Comparison of ENCODE assay signal across 1 cellular context in the genomic region with DNA sequence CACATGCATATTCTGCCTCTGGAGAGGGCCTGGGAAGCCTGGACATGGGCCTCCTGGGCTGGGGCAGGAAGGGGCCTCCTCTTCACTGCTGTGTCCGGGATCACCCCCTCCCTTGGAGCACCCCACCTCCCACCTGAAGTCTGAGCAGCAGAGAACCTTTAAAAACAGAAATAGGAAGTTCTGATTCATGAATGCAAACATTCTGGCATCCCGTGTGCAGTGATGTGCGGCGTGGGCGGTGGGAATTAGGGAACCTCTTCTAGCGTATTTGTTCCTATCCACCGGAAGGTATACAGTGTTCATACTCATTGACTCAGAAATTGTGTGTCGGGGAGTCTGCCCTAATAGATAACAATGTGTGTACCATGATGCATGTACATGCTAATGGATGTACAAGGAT.
TF ChIP-seq lines count a peak whose summit lies in the region.

No MANE protein-coding gene starts in this region.

TF ChIP-seq in HCT116, 20 proteins besides CTCF, POLR2A, EP300 and RAD21:
- TF ChIP-seq CBX3 (IDR thresholded peaks at IDR 0.05; ENCODE audit: low read depth) (no peak), ZNF274 (IDR thresholded peaks at IDR 0.05; ENCODE audit: low read depth, low read length) (no peak), YY1 (IDR thresholded peaks at IDR 0.05; ENCODE audit: extremely low read depth, insufficient replicate concordance, low read depth, low read length) (no peak), POLR2AphosphoS5 (IDR thresholded peaks at IDR 0.05; ENCODE audit: low read depth, low read length) (no peak)
- TF ChIP-seq, protein P1, sequence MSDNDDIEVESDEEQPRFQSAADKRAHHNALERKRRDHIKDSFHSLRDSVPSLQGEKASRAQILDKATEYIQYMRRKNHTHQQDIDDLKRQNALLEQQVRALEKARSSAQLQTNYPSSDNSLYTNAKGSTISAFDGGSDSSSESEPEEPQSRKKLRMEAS (IDR thresholded peaks at IDR 0.05), result no peak
- TF ChIP-seq, protein P2, sequence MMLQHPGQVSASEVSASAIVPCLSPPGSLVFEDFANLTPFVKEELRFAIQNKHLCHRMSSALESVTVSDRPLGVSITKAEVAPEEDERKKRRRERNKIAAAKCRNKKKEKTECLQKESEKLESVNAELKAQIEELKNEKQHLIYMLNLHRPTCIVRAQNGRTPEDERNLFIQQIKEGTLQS (IDR thresholded peaks at IDR 0.05), result no peak
